9 cellular contexts compared by ENCODE assay signal in the genomic region with DNA sequence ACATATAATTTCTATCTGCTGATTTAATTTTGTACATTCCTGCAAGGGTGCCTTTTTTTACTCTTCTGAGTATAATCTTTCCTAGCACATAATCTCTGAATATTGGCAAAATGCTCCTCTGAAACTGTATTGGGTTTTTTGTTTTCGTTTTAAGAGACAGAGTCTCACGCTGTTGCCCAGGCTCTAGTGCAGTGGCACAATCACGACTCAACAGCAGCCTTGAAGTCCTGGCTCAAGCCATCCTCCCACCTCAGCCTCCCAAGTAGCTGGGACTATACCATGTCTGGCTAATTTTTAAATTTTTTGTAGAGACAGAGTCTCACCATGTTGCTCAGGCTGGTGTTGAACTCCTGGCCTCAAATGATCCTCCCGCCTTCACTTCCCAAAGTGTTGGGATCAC.
DNase-seq lines count a peak whose midpoint lies in the region; ATAC-seq and TF ChIP-seq lines count a peak whose summit lies in the region.
"Had no signal": no experiment of that assay in that cellular context is flagged by ENCODE, and none has a peak within 500 bp of the region (broad histone marks: within the 10 kb centered on the region; RNA-seq: fewer than 3 reads in every experiment).

No MANE protein-coding gene starts in this region.

- DNase-seq in HCT116 (ENCODE audit: low read depth, low spot score) (no peak), fibroblast of villous mesenchyme (ENCODE audit: low read depth) (no peak), gastrocnemius medialis (no peak), HPDE6-E6E7 (ENCODE audit: extremely low spot score) (no peak), GF-D8 (lab: John Stamatoyannopoulos, UW) (no peak)
- DNase-seq: stimulated activated CD8-positive, alpha-beta memory T cell treated with anti-CD3 and anti-CD28 coated beads, Interleukin-4, amount 100 ng/mL, for 48 hours had no signal

- no peaks in the 10 kb centered on the region for H3K9me3 ChIP-seq in HCT116 (ENCODE audit: control insufficient read depth in 1 of 2, insufficient read depth in 1 of 2, low read depth in 1 of 2, low read length in 2 of 2)
- no peaks in the 10 kb centered on the region for H3K9me3 ChIP-seq in gastrocnemius medialis

- in situ Hi-C loops in gastrocnemius medialis (cut with MboI; ENCODE audit: low sequenced_read_pairs in 4 of 4) = no loop called here

- H3K4me1 ChIP-seq in HCT116 (ENCODE audit: control insufficient read depth in 1 of 2, insufficient read depth in 2 of 2, low read length in 2 of 2) (peaks cover 14 to 21% of the 10 kb centered on the region in 2 experiments), gastrocnemius medialis (peaks cover 32 to 57% of the 10 kb centered on the region in 2 donors)

- H3K36me3 ChIP-seq in HCT116 (ENCODE audit: control insufficient read depth in 1 of 2, insufficient read depth in 2 of 2, low read length in 2 of 2) (no peaks in the 10 kb centered on the region), gastrocnemius medialis (no peaks in the 10 kb centered on the region)

- peak overlapping the region; percentile 91; the same call in 1 of the 2 replicates for H3K27ac ChIP-seq in HCT116 (ENCODE audit: low read depth, low read length)
- H3K27ac ChIP-seq in VCaP = peak overlapping the region; percentile 99
- peak overlapping the region; percentile 73 to 87 (median 78) for H3K27ac ChIP-seq in gastrocnemius medialis

- H3K9ac ChIP-seq in HCT116 (ENCODE audit: low read length) = peak overlapping the region; percentile 88; the same call in 1 of the 2 replicates

- no peak for TF ChIP-seq POLR2A in HCT116 (IDR thresholded peaks at IDR 0.05; ENCODE audit: borderline replicate concordance, extremely low read depth, insufficient read depth, insufficient read length)
- no peak for TF ChIP-seq POLR2A in gastrocnemius medialis (IDR thresholded peaks at IDR 0.05)

- H2AFZ ChIP-seq in HCT116 (ENCODE audit: low read depth, low read length, poor library complexity, severe bottlenecking) = no peak overlapping the region

- peaks cover 78% of the 10 kb centered on the region for H3K79me2 ChIP-seq in HCT116 (ENCODE audit: insufficient read depth, low read length)

- no peaks in the 10 kb centered on the region for H3K9me2 ChIP-seq in HCT116 (ENCODE audit: insufficient read depth)

- no peak for TF ChIP-seq RAD21 in HCT116 (IDR thresholded peaks at IDR 0.05; ENCODE audit: low read depth)

- RAD21 ChIA-PET in HCT116 (lab: Charles Lee; ENCODE audit: low non-redundant PET in 1 of 2, low total read pairs in 2 of 2, uncharacterized antibody in 2 of 2, unreplicated experiment in 2 of 2) = no interaction called here

- intact Hi-C loops in HCT116 (cut with micrococcal nuclease) (no loop called here), gastrocnemius medialis (cut with DNase I; ENCODE audit: low total_unique reads) (no loop called here)

- no peaks in the 10 kb centered on the region for H4K20me1 ChIP-seq in HCT116 (ENCODE audit: insufficient read depth)

- H3K27me3 ChIP-seq in HCT116 (ENCODE audit: insufficient read depth, low read length) (no peaks in the 10 kb centered on the region), gastrocnemius medialis (no peaks in the 10 kb centered on the region)

- H3K4me3 ChIP-seq in HCT116 (replicated peaks in 1 of 2; ENCODE audit: low read depth in 1 of 2, low read length in 2 of 2) (peak overlapping the region; percentile 77 to 94; a peak in 2 of 4 replicates), fibroblast of villous mesenchyme (ENCODE audit: low read depth, low read length) (peak overlapping the region; percentile 75), gastrocnemius medialis (peak overlapping the region in 1 of 4 donors; percentile 51)

- no TSS peak for BruUV-seq in HCT116 (replicated peaks; lab: Mats Ljungman, UMichigan)

- ATAC-seq in HCT116 (no peak), gastrocnemius medialis (no peak), GM18502 (IDR thresholded peaks at IDR 0.05; ENCODE audit: poor library complexity, unreplicated experiment) (no peak), HG03571 (IDR thresholded peaks at IDR 0.05; ENCODE audit: unreplicated experiment) (no peak)

- CTCF ChIA-PET in HCT116 (lab: Charles Lee) = no interaction called here

- POLR2A ChIA-PET in HCT116 (lab: Charles Lee) = interaction anchor here (1.5 kb wide), 1 partner anchor 8 kb away, joined by 6 read pairs; no protein-coding TSS in a partner anchor

- TF ChIP-seq CTCF in HCT116 (IDR thresholded peaks at IDR 0.05 in 2 of 3, conservative IDR thresholded peaks at IDR 0.05 in 1 of 3; ENCODE audit: borderline replicate concordance in 1 of 3, insufficient read depth in 1 of 3, low read depth in 2 of 3, low read length in 2 of 3) (no peak), VCaP (conservative IDR thresholded peaks at IDR 0.05) (no peak), fibroblast of villous mesenchyme (IDR thresholded peaks at IDR 0.05; ENCODE audit: insufficient read depth, low read depth, low read length) (no peak), gastrocnemius medialis (IDR thresholded peaks at IDR 0.05 in 4 of 5, conservative IDR thresholded peaks at IDR 0.05 in 1 of 5) (no peak)

- peak overlapping the region; percentile 88 for H3K4me2 ChIP-seq in HCT116 (ENCODE audit: low read length)

TF ChIP-seq in HCT116, 20 proteins besides CTCF, POLR2A, EP300 and RAD21:
- TF ChIP-seq EZH2phosphoT487 (IDR thresholded peaks at IDR 0.05; ENCODE audit: borderline replicate concordance) (no peak), CEBPB (IDR thresholded peaks at IDR 0.05; ENCODE audit: low read depth) (no peak), SIN3A (IDR thresholded peaks at IDR 0.05; ENCODE audit: low read depth) (no peak), EZH2 (IDR thresholded peaks at IDR 0.05) (no peak), ZFX (IDR thresholded peaks at IDR 0.05) (no peak), TCF7L2 (IDR thresholded peaks at IDR 0.05; ENCODE audit: borderline replicate concordance, extremely low read depth, insufficient read depth, insufficient read length) (no peak), JUND (IDR thresholded peaks at IDR 0.05) (no peak), ATF3 (IDR thresholded peaks at IDR 0.05) (no peak), EGR1 (IDR thresholded peaks at IDR 0.05; ENCODE audit: low read depth) (no peak), SP1 (IDR thresholded peaks at IDR 0.05; ENCODE audit: low read depth) (no peak), FOSL1 (IDR thresholded peaks at IDR 0.05; ENCODE audit: low read depth) (no peak), SRF (IDR thresholded peaks at IDR 0.05; ENCODE audit: low read depth) (no peak), ZNF274 (IDR thresholded peaks at IDR 0.05; ENCODE audit: low read depth, low read length) (no peak), ELF1 (IDR thresholded peaks at IDR 0.05; ENCODE audit: borderline replicate concordance, low read depth) (no peak), MAX (IDR thresholded peaks at IDR 0.05) (no peak)
